Comparison of ENCODE assay signal across 7 cellular contexts in genomic region chr10:109819807-109820206, GRCh38.
"Had no signal": no experiment of that assay in that cellular context is flagged by ENCODE, and none has a peak within 500 bp of the region (broad histone marks: within the 10 kb centered on the region; RNA-seq: fewer than 3 reads in every experiment).

No MANE protein-coding gene starts in this region.

- H3K4me1 Mint-ChIP-seq: IgD-negative memory B cell had no signal

- DNase-seq: IMR-90, KBM-7 had no signal

- H3K4me3 ChIP-seq: K562 had no signal

- H3K27me3 Mint-ChIP-seq: IgD-negative memory B cell had no signal

- FAIRE-seq: HepG2, HTR-8/SVneo, K562 had no signal

- H3K27ac ChIP-seq: HL-60 had no signal

- H3K4me3 Mint-ChIP-seq: IgD-negative memory B cell had no signal

- H3K27ac Mint-ChIP-seq: IgD-negative memory B cell had no signal
